In genomic region chr5:8458038-8458383, GRCh38 we compare ENCODE assay signal across 8 cellular contexts.
DNase-seq lines count a peak whose midpoint lies in the region; ATAC-seq, FAIRE-seq and TF ChIP-seq lines count a peak whose summit lies in the region.

No MANE protein-coding gene starts in this region.

- H3K79me2 ChIP-seq in GM12878 (ENCODE audit: control insufficient read depth, insufficient read depth, low read length) (peaks cover 2% of the 10 kb centered on the region), H9 (ENCODE audit: insufficient read depth, low read length) (no peaks in the 10 kb centered on the region)

- H3K4ac ChIP-seq in H9 (ENCODE audit: low read depth, low read length) = no peak overlapping the region

- no peak overlapping the region for H3K18ac ChIP-seq in H9 (ENCODE audit: insufficient read length, low read depth, low read length)

- H3K4me1 ChIP-seq in GM12878 (ENCODE audit: control insufficient read depth, insufficient read depth, low read length) (no peaks in the 10 kb centered on the region), thymus (ENCODE audit: control insufficient read depth, insufficient read depth, low read length) (no peaks in the 10 kb centered on the region), H9 (ENCODE audit: insufficient read depth, low read length) (no peaks in the 10 kb centered on the region)

- H3K9ac ChIP-seq in GM12878 (ENCODE audit: control insufficient read depth, insufficient read depth, low read length) (peak overlapping the region; percentile 58; the same call in 1 of the 2 replicates), H9 (ENCODE audit: extremely low read depth, insufficient read length, low read length) (no peak overlapping the region)

- H4K91ac ChIP-seq in H9 (ENCODE audit: insufficient read length, low read depth, low read length) = no peak overlapping the region

- FAIRE-seq in GM12878 (lab: Jason Lieb, UNC) = no peak

- ATAC-seq in GM18909 (IDR thresholded peaks at IDR 0.05; ENCODE audit: poor library complexity, unreplicated experiment) = peak; percentile 7
- no peak for ATAC-seq in GM12878

- no peak overlapping the region for H2BK15ac ChIP-seq in H9 (ENCODE audit: low read depth, low read length)

- TF ChIP-seq EP300 in GM12878 (IDR thresholded peaks at IDR 0.05; ENCODE audit: borderline replicate concordance in 1 of 2, control insufficient read depth in 1 of 2, low read depth in 2 of 2, low read length in 2 of 2) = no peak

- H3K56ac ChIP-seq in H9 (ENCODE audit: insufficient read length, low read depth, low read length) = no peak overlapping the region

- no peak overlapping the region for H4K8ac ChIP-seq in H9 (replicated peaks; ENCODE audit: insufficient read length, low read depth, low read length)

- H3K36me3 ChIP-seq in GM12878 (ENCODE audit: control insufficient read depth in 2 of 2, insufficient read depth in 2 of 2, low read length in 1 of 2) (no peaks in the 10 kb centered on the region), kidney epithelial cell (ENCODE audit: control insufficient read depth, insufficient read depth, low read length) (no peaks in the 10 kb centered on the region), thymus (ENCODE audit: control insufficient read depth, insufficient read depth) (no peaks in the 10 kb centered on the region)

- intact Hi-C loops in GM12878 (cut with micrococcal nuclease; ENCODE audit: unreplicated experiment) = no loop called here

- H2BK5ac ChIP-seq in H9 (ENCODE audit: insufficient read length, low read length) = no peak overlapping the region

- H4K5ac ChIP-seq in H9 (ENCODE audit: insufficient read length, low read depth, low read length) = no peak overlapping the region

- no peaks in the 10 kb centered on the region for H3K27me3 Mint-ChIP-seq in H9 (ENCODE audit: low read depth)

- peak; percentile 10 for DNase-seq in AG08396 (ENCODE audit: low spot score)
- DNase-seq in HT-29 (ENCODE audit: low spot score) = peak; percentile 57
- DNase-seq in GM12878 (ENCODE audit: low read depth, low spot score) = no peak
- no peak for DNase-seq in kidney epithelial cell (ENCODE audit: low read depth)
- no peak for DNase-seq in NCI-H1694 treated with DMSO at 0.1 percent for 48 hours (lab: John Stamatoyannopoulos, UW)
- no peak for DNase-seq in H9

- H3K4me2 ChIP-seq in GM12878 (ENCODE audit: control insufficient read depth, insufficient read depth) = peak overlapping the region; percentile 42; the same call in 1 of the 2 replicates
- no peak overlapping the region for H3K4me2 ChIP-seq in H9 (ENCODE audit: insufficient read depth, insufficient read length, low read length)

- SMC1A ChIA-PET in GM12878 (lab: Charles Lee; ENCODE audit: uncharacterized antibody, unreplicated experiment) = no interaction called here

- BruUV-seq in GM12878 (replicated peaks; lab: Mats Ljungman, UMichigan) = no TSS peak

- CTCF ChIA-PET in GM12878 (lab: Yijun Ruan, JAX) = no interaction called here

- H3K27me3 ChIP-seq in GM12878 (replicated peaks in 1 of 2; ENCODE audit: control insufficient read depth in 2 of 2, insufficient read depth in 2 of 2, low read length in 1 of 2) (no peaks in the 10 kb centered on the region), kidney epithelial cell (ENCODE audit: control insufficient read depth, insufficient read depth, low read length) (no peaks in the 10 kb centered on the region), thymus (ENCODE audit: control insufficient read depth, insufficient read depth) (no peaks in the 10 kb centered on the region), H9 (ENCODE audit: insufficient read depth, low read length) (no peaks in the 10 kb centered on the region)

- H3K23ac ChIP-seq in H9 (ENCODE audit: insufficient read length, low read depth, low read length) = no peak overlapping the region

- H3K9me3 Mint-ChIP-seq in H9 = peaks cover 3 to 13% of the 10 kb centered on the region in 2 experiments; a peak in 4 of 5 replicates

- in situ Hi-C loops in GM12878 (cut with MboI) = no loop called here

- no peak overlapping the region for H2AK5ac ChIP-seq in H9 (ENCODE audit: insufficient read length, low read length)

- H3K36me3 Mint-ChIP-seq in H9 (ENCODE audit: insufficient read depth in 1 of 3, low read depth in 3 of 3) = peaks cover 0 to 6% (median 5%) of the 10 kb centered on the region in 3 experiments; a peak in 4 of 7 replicates

- H4K20me1 ChIP-seq in GM12878 (ENCODE audit: control insufficient read depth, insufficient read depth) (no peaks in the 10 kb centered on the region), H9 (ENCODE audit: control insufficient read depth, insufficient read depth, insufficient read length) (no peaks in the 10 kb centered on the region)

- H2BK120ac ChIP-seq in H9 (ENCODE audit: low read depth, low read length, poor library complexity, severe bottlenecking) = no peak overlapping the region

- H3K14ac ChIP-seq in H9 (ENCODE audit: insufficient read depth, low read length) = no peak overlapping the region

- RAD21 ChIA-PET in GM12878 (lab: Charles Lee; ENCODE audit: unreplicated experiment) = no interaction called here

- H2BK12ac ChIP-seq in H9 (ENCODE audit: insufficient read length, low read depth, low read length) = no peak overlapping the region

- H3K9me3 ChIP-seq in GM12878 (replicated peaks; ENCODE audit: control insufficient read depth, insufficient read depth, low read length) = no peaks in the 10 kb centered on the region
- no peaks in the 10 kb centered on the region for H3K9me3 ChIP-seq in thymus (ENCODE audit: control insufficient read depth)
- H3K9me3 ChIP-seq in H9 (ENCODE audit: control insufficient read depth, low read depth, low read length) = no peaks in the 10 kb centered on the region

- H3K4me3 ChIP-seq in GM12878 = peak overlapping the region; percentile 41; the same call in 1 of the 2 replicates
- peak overlapping the region; percentile 87 for H3K4me3 ChIP-seq in kidney epithelial cell (ENCODE audit: low read depth, low read length)
- H3K4me3 ChIP-seq in thymus (ENCODE audit: low read length) = peak overlapping the region; percentile 65

- H3K79me1 ChIP-seq in H9 (ENCODE audit: insufficient read depth, low read depth, low read length, poor library complexity, severe bottlenecking) = no peaks in the 10 kb centered on the region

- H3K27ac Mint-ChIP-seq in H9 = no peak overlapping the region

- TF ChIP-seq CTCF in GM12878 (IDR thresholded peaks at IDR 0.05 in 2 of 3, conservative IDR thresholded peaks at IDR 0.05 in 1 of 3; ENCODE audit: control insufficient read depth in 2 of 3, extremely low read depth in 1 of 3, insufficient read depth in 1 of 3, low read depth in 3 of 3, low read length in 3 of 3) = no peak
- no peak for TF ChIP-seq CTCF in kidney epithelial cell (IDR thresholded peaks at IDR 0.05; ENCODE audit: insufficient read depth, low read length, poor library complexity, severe bottlenecking)
- TF ChIP-seq CTCF in H9 (conservative IDR thresholded peaks at IDR 0.05) = no peak

- 43% methylated on average over 18 of the region's 22 CpGs for WGBS in GM12878 (ENCODE audit: insufficient coverage, insufficient replicate concordance, low lambda C conversion rate, missing lambda C conversion rate)
- 25% methylated on average over 22 of the region's 22 CpGs for WGBS in thymus
- WGBS in H9 (ENCODE audit: extremely low coverage, insufficient read length, low lambda C conversion rate) = no CpG with 5 or more reads among the region's 22 CpGs

- POLR2A ChIA-PET in GM12878 (lab: Charles Lee) = no interaction called here

- no peak overlapping the region for H3T11ph ChIP-seq in H9 (ENCODE audit: low read length)

- no peak for TF ChIP-seq POLR2A in GM12878 (IDR thresholded peaks at IDR 0.05; ENCODE audit: low read depth, low read length)

- H2BK20ac ChIP-seq in H9 (ENCODE audit: low read depth, low read length, poor library complexity, severe bottlenecking) = no peak overlapping the region

- H3K23me2 ChIP-seq in H9 (ENCODE audit: insufficient read length, low read depth, low read length, poor library complexity, severe bottlenecking) = no peaks in the 10 kb centered on the region

- H2AFZ ChIP-seq in GM12878 (ENCODE audit: control insufficient read depth, low read depth, low read length) (no peak overlapping the region; the same call in 1 of the 2 replicates), H9 (ENCODE audit: low read length) (no peak overlapping the region)

- peak overlapping the region; percentile 37 for H3K27ac ChIP-seq in GM12878 (ENCODE audit: control insufficient read depth, insufficient read depth)
- H3K27ac ChIP-seq in thymus (ENCODE audit: low read depth) = no peak overlapping the region
- no peak overlapping the region for H3K27ac ChIP-seq in H9 (ENCODE audit: insufficient read length, low read depth, low read length)

- no peak for TF ChIP-seq RAD21 in GM12878 (IDR thresholded peaks at IDR 0.05; ENCODE audit: insufficient read depth, low read depth, low read length)

- peak overlapping the region in 1 of 2 experiments; percentile 80; a peak in 3 of 5 replicates for H3K4me3 Mint-ChIP-seq in H9

- no peaks in the 10 kb centered on the region for H3K4me1 Mint-ChIP-seq in H9

TF ChIP-seq in GM12878, 131 proteins besides CTCF, POLR2A, EP300 and RAD21 (continues in another document):
- TF ChIP-seq MXI1 (IDR thresholded peaks at IDR 0.05; ENCODE audit: low read depth, low read length) (no peak), PML (IDR thresholded peaks at IDR 0.05; ENCODE audit: low read length) (no peak), PRDM15 (CRISPR knock-in tag; IDR thresholded peaks at IDR 0.05) (no peak)

Comparison
In these comparisons a context has a peak if more than half of its experiments do, and no peak if none do; other contexts are left out.
1. DNase-seq: peak in AG08396 (single experiment) and HT-29 (single experiment); none in GM12878 (single experiment), kidney epithelial cell (single experiment), NCI-H1694 treated with DMSO at 0.1 percent for 48 hours (single experiment) and H9 (single experiment).
2. Peak in every context shown above with its lines, with median percentiles within 50 percentile points of each other: H3K4me3 ChIP-seq.